Comparison of ENCODE assay signal across 21 cellular contexts in the genomic region with DNA sequence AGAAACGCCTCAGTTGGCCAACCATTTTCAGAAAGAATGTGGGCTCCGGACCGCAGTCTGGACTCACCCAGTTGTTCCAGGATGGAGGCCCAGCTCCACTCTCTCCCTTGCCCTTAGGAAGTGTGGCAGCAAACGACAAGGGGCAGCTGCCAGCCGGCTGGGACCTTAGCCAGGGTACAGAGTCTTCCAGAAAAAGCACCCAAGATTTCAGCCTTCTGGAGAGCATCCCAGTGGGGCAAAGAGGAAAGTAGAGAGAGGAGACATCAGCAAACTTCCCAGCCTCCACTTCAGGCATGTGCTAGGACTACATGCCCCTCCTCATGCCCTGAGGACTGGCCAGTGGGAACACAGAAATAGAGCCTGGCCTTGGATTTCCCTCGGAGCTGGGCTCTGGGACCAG. TPM values are rescaled to one million over a fixed set of nuclear protein-coding genes. Genes with fewer than 3 reads are reported as not detected.
"Had no signal": no experiment of that assay in that cellular context is flagged by ENCODE, and none has a peak within 500 bp of the region (broad histone marks: within the 10 kb centered on the region; RNA-seq: fewer than 3 reads in every experiment).

No MANE protein-coding gene starts in this region.

- H3K27ac ChIP-seq: esophagus squamous epithelium, parathyroid adenoma, SJCRH30, suprapubic skin, upper lobe of left lung had no signal

- H3K4me3 ChIP-seq: esophagus squamous epithelium, SJCRH30, suprapubic skin, upper lobe of left lung had no signal

- H3K27me3 ChIP-seq: esophagus squamous epithelium, SJCRH30, suprapubic skin, upper lobe of left lung had no signal

- H2AFZ ChIP-seq: parathyroid adenoma had no signal

- H3K4me1 Mint-ChIP-seq: activated CD4-positive, alpha-beta T cell treated with anti-CD3 and anti-CD28 coated beads, Interleukin-2, amount 10 ng/mL, durations not matched to agents 7 days and 5 days; memory B cell; naive thymus-derived CD4-positive, alpha-beta T cell had no signal

- H3K9ac ChIP-seq: parathyroid adenoma had no signal

- H3K27ac Mint-ChIP-seq: activated CD4-positive, alpha-beta T cell treated with anti-CD3 and anti-CD28 coated beads, Interleukin-2, amount 10 ng/mL, durations not matched to agents 7 days and 5 days; activated CD8-positive, alpha-beta T cell treated with anti-CD3 and anti-CD28 coated beads, Interleukin-2, amount 10 ng/mL, durations not matched to agents 7 days and 5 days; activated T-cell treated with anti-CD3 and anti-CD28 coated beads, Interleukin-2, amount 50 U/mL, for 24 hours; activated T-helper 2 cell treated with anti-CD3 and anti-CD28 coated beads, Interferon-gamma antibody, Interleukin-2, Interleukin-4, amounts not matched to agents 10 μg/mL and 5 μg/mL and 100 μg/mL, durations not matched to agents 14 hours and 24 hours and 36 hours; dendritic cell treated with granulocyte-macrophage colony-stimulating factor and Interleukin-4, amounts not matched to agents 40 ng/mL and 50 ng/mL, for 4 days; effector memory CD8-positive, alpha-beta T cell; memory B cell; naive thymus-derived CD4-positive, alpha-beta T cell; stimulated activated naive CD8-positive, alpha-beta T cell treated with anti-CD3 and anti-CD28 coated beads, Interleukin-15, Interleukin-2, amounts not matched to agents 100 ng/mL and 50 ng/mL, for 24 hours; T-helper 1 cell treated with Interleukin-12 subunit alpha and Interleukin-12 subunit beta and Interleukin-4 antibody, amounts not matched to agents 30 μg/mL and 1 μg/mL, for 36 hours had no signal

- H3K4me3 Mint-ChIP-seq: activated CD4-positive, alpha-beta T cell treated with anti-CD3 and anti-CD28 coated beads, Interleukin-2, amount 10 ng/mL, durations not matched to agents 7 days and 5 days; activated CD8-positive, alpha-beta T cell treated with anti-CD3 and anti-CD28 coated beads, Interleukin-2, amount 10 ng/mL, durations not matched to agents 7 days and 5 days; activated T-cell treated with anti-CD3 and anti-CD28 coated beads, Interleukin-2, amount 50 U/mL, for 24 hours; dendritic cell treated with granulocyte-macrophage colony-stimulating factor and Interleukin-4, amounts not matched to agents 40 ng/mL and 50 ng/mL, for 4 days; effector memory CD8-positive, alpha-beta T cell; memory B cell; naive thymus-derived CD4-positive, alpha-beta T cell; stimulated activated naive CD8-positive, alpha-beta T cell treated with anti-CD3 and anti-CD28 coated beads, Interleukin-15, Interleukin-2, amounts not matched to agents 100 ng/mL and 50 ng/mL, for 24 hours; T-helper 1 cell treated with Interleukin-12 subunit alpha and Interleukin-12 subunit beta and Interleukin-4 antibody, amounts not matched to agents 30 μg/mL and 1 μg/mL, for 36 hours had no signal

- H3K9me3 ChIP-seq: esophagus squamous epithelium, SJCRH30, suprapubic skin had no signal

- H3K79me2 ChIP-seq: parathyroid adenoma had no signal

- H3K9me3 Mint-ChIP-seq: activated CD4-positive, alpha-beta T cell treated with anti-CD3 and anti-CD28 coated beads, Interleukin-2, amount 10 ng/mL, durations not matched to agents 7 days and 5 days; activated T-helper 2 cell treated with anti-CD3 and anti-CD28 coated beads, Interferon-gamma antibody, Interleukin-2, Interleukin-4, amounts not matched to agents 10 μg/mL and 5 μg/mL and 100 μg/mL, durations not matched to agents 14 hours and 24 hours and 36 hours; stimulated activated naive CD8-positive, alpha-beta T cell treated with anti-CD3 and anti-CD28 coated beads, Interleukin-15, Interleukin-2, amounts not matched to agents 100 ng/mL and 50 ng/mL, for 24 hours; T-helper 1 cell treated with Interleukin-12 subunit alpha and Interleukin-12 subunit beta and Interleukin-4 antibody, amounts not matched to agents 30 μg/mL and 1 μg/mL, for 36 hours had no signal

- H3K36me3 ChIP-seq: esophagus squamous epithelium, SJCRH30, suprapubic skin, upper lobe of left lung had no signal

- H3K4me1 ChIP-seq: parathyroid adenoma, SJCRH30, suprapubic skin, upper lobe of left lung had no signal

- H3K36me3 Mint-ChIP-seq: naive thymus-derived CD4-positive, alpha-beta T cell had no signal

- DNase-seq: activated CD4-positive, alpha-beta T cell treated with anti-CD3 and anti-CD28 coated beads, Interleukin-2, amount 10 ng/mL, durations not matched to agents 7 days and 5 days; activated CD8-positive, alpha-beta T cell treated with anti-CD3 and anti-CD28 coated beads, Interleukin-2, amount 10 ng/mL, durations not matched to agents 7 days and 5 days; activated naive CD4-positive, alpha-beta T cell treated with Interleukin-2 at 50 U/mL for 16 hours; activated T-cell treated with anti-CD3 and anti-CD28 coated beads, Interleukin-2, amount 50 U/mL, for 24 hours; effector memory CD8-positive, alpha-beta T cell; esophagus squamous epithelium; islet precursor cell; naive thymus-derived CD4-positive, alpha-beta T cell; retina; SJCRH30; stimulated activated CD4-positive, alpha-beta T cell treated with anti-CD3 and anti-CD28 coated beads, Interleukin-2, amount 100 ng/mL, for 48 hours; upper lobe of left lung had no signal

- ATAC-seq: activated CD8-positive, alpha-beta T cell treated with anti-CD3 and anti-CD28 coated beads, Interleukin-2, amount 10 ng/mL, durations not matched to agents 7 days and 5 days; effector memory CD8-positive, alpha-beta T cell; naive thymus-derived CD4-positive, alpha-beta T cell had no signal

RNA-seq across cellular contexts. Expression of gene SCNN1B, which starts 56.8 kb away (rescaled TPM):
- total RNA-seq: activated CD4-positive, alpha-beta T cell treated with anti-CD3 and anti-CD28 coated beads, Interleukin-2, amount 10 ng/mL, durations not matched to agents 7 days and 5 days; activated CD8-positive, alpha-beta T cell treated with anti-CD3 and anti-CD28 coated beads, Interleukin-2, amount 10 ng/mL, durations not matched to agents 7 days and 5 days; activated T-helper 2 cell treated with anti-CD3 and anti-CD28 coated beads, Interferon-gamma antibody, Interleukin-2, Interleukin-4, amounts not matched to agents 10 μg/mL and 5 μg/mL and 100 μg/mL, durations not matched to agents 14 hours and 24 hours and 36 hours; cerebellum; naive thymus-derived CD4-positive, alpha-beta T cell; SJCRH30; skeletal muscle tissue had no signal
- polyA plus RNA-seq: naive thymus-derived CD4-positive, alpha-beta T cell had no signal
